In genomic region chr16:13997933-13998332, GRCh38 we compare ENCODE assay signal across 9 cellular contexts.
DNase-seq lines count a peak whose midpoint lies in the region; ATAC-seq and TF ChIP-seq lines count a peak whose summit lies in the region.
"Had no signal": no experiment of that assay in that cellular context is flagged by ENCODE, and none has a peak within 500 bp of the region (broad histone marks: within the 10 kb centered on the region; RNA-seq: fewer than 3 reads in every experiment).

No MANE protein-coding gene starts in this region.

- H3K9me3 Mint-ChIP-seq in T-helper 2 cell treated with Interferon-gamma antibody and Interleukin-4, amounts not matched to agents 5 μg/mL and 100 μg/mL, for 36 hours: no peaks in the 10 kb centered on the region
- no peaks in the 10 kb centered on the region for H3K9me3 Mint-ChIP-seq in activated T-helper 1 cell treated with anti-CD3 and anti-CD28 coated beads, Interleukin-12 subunit alpha, Interleukin-12 subunit beta, Interleukin-2, Interleukin-4 antibody, amounts not matched to agents 30 ng/mL and 10 ng/mL and 1 ng/mL, durations not matched to agents 14 hours and 24 hours and 36 hours

- no peaks in the 10 kb centered on the region for H3K36me3 ChIP-seq in DND-41 (ENCODE audit: insufficient read depth, low read length)

- H3K4me3 Mint-ChIP-seq in T-helper 2 cell treated with Interferon-gamma antibody and Interleukin-4, amounts not matched to agents 5 μg/mL and 100 μg/mL, for 36 hours: peak overlapping the region; percentile 5
- no peak overlapping the region for H3K4me3 Mint-ChIP-seq in activated T-helper 1 cell treated with anti-CD3 and anti-CD28 coated beads, Interleukin-12 subunit alpha, Interleukin-12 subunit beta, Interleukin-2, Interleukin-4 antibody, amounts not matched to agents 30 ng/mL and 10 ng/mL and 1 ng/mL, durations not matched to agents 14 hours and 24 hours and 36 hours

- H4K20me1 ChIP-seq in DND-41 (ENCODE audit: insufficient read depth, low read length): no peaks in the 10 kb centered on the region

- intact Hi-C loops in activated T-helper 1 cell treated with anti-CD3 and anti-CD28 coated beads, Interleukin-12 subunit alpha, Interleukin-12 subunit beta, Interleukin-2, Interleukin-4 antibody, amounts not matched to agents 30 ng/mL and 10 ng/mL and 1 ng/mL, durations not matched to agents 14 hours and 24 hours and 36 hours (cut with micrococcal nuclease): no loop called here

- no peaks in the 10 kb centered on the region for H3K4me1 ChIP-seq in DND-41 (ENCODE audit: insufficient read depth, low read length)

- H3K27ac Mint-ChIP-seq in T-helper 2 cell treated with Interferon-gamma antibody and Interleukin-4, amounts not matched to agents 5 μg/mL and 100 μg/mL, for 36 hours: peak overlapping the region; percentile 22
- H3K27ac Mint-ChIP-seq in activated T-helper 1 cell treated with anti-CD3 and anti-CD28 coated beads, Interleukin-12 subunit alpha, Interleukin-12 subunit beta, Interleukin-2, Interleukin-4 antibody, amounts not matched to agents 30 ng/mL and 10 ng/mL and 1 ng/mL, durations not matched to agents 14 hours and 24 hours and 36 hours: no peak overlapping the region

- DNase-seq in DND-41: no peak
- no peak for DNase-seq in T-helper 2 cell treated with Interferon-gamma antibody and Interleukin-4, amounts not matched to agents 5 μg/mL and 100 μg/mL, for 36 hours (ENCODE audit: low spot score)
- no peak for DNase-seq in middle frontal gyrus (ENCODE audit: extremely low spot score, low spot score)
- DNase-seq in hepatic stellate cell (ENCODE audit: low spot score): no peak
- no peak for DNase-seq in activated T-helper 1 cell treated with anti-CD3 and anti-CD28 coated beads, Interleukin-12 subunit alpha, Interleukin-12 subunit beta, Interleukin-2, Interleukin-4 antibody, amounts not matched to agents 30 ng/mL and 10 ng/mL and 1 ng/mL, durations not matched to agents 14 hours and 24 hours and 36 hours (ENCODE audit: low spot score)
- no peak for DNase-seq in activated effector memory CD4-positive, alpha-beta T cell treated with anti-CD3 and anti-CD28 coated beads, Interleukin-2, amount 50 U/mL, for 16 hours

- H2AFZ ChIP-seq in DND-41 (ENCODE audit: low read depth, low read length): no peak overlapping the region; the same call in 1 of the 2 replicates
- H2AFZ ChIP-seq: parathyroid adenoma had no signal

- H3K4me2 ChIP-seq in DND-41 (ENCODE audit: insufficient read depth, low read length): no peak overlapping the region

- ATAC-seq in DND-41 (ENCODE audit: insufficient read depth, low read depth): peak; percentile 45; the same call in 2 of the 3 replicates
- ATAC-seq in GM19372 (IDR thresholded peaks at IDR 0.05; ENCODE audit: low read depth, unreplicated experiment): peak; percentile 84
- peak; percentile 60 for ATAC-seq in HG03442 (IDR thresholded peaks at IDR 0.05; ENCODE audit: unreplicated experiment)

- no peak overlapping the region for H3K4me3 ChIP-seq in DND-41 (ENCODE audit: low read depth in 1 of 2, low read length in 2 of 2)

- no peaks in the 10 kb centered on the region for H3K9me3 ChIP-seq in DND-41 (ENCODE audit: insufficient read depth, low read length, severe bottlenecking)

- H3K27me3 ChIP-seq in DND-41 (ENCODE audit: insufficient read depth, low read length, poor library complexity): peaks cover 3% of the 10 kb centered on the region

- H3K27ac ChIP-seq in DND-41 (ENCODE audit: low read length): no peak overlapping the region
- H3K27ac ChIP-seq: parathyroid adenoma had no signal

- H3K27me3 Mint-ChIP-seq in T-helper 2 cell treated with Interferon-gamma antibody and Interleukin-4, amounts not matched to agents 5 μg/mL and 100 μg/mL, for 36 hours (ENCODE audit: low read depth): no peaks in the 10 kb centered on the region
- peaks cover 3% of the 10 kb centered on the region for H3K27me3 Mint-ChIP-seq in activated T-helper 1 cell treated with anti-CD3 and anti-CD28 coated beads, Interleukin-12 subunit alpha, Interleukin-12 subunit beta, Interleukin-2, Interleukin-4 antibody, amounts not matched to agents 30 ng/mL and 10 ng/mL and 1 ng/mL, durations not matched to agents 14 hours and 24 hours and 36 hours (ENCODE audit: insufficient read depth)

- H3K79me2 ChIP-seq in DND-41 (ENCODE audit: insufficient read depth, low read length): no peaks in the 10 kb centered on the region
- H3K79me2 ChIP-seq: parathyroid adenoma had no signal

- no peaks in the 10 kb centered on the region for H3K36me3 Mint-ChIP-seq in T-helper 2 cell treated with Interferon-gamma antibody and Interleukin-4, amounts not matched to agents 5 μg/mL and 100 μg/mL, for 36 hours (ENCODE audit: low read depth)
- no peaks in the 10 kb centered on the region for H3K36me3 Mint-ChIP-seq in activated T-helper 1 cell treated with anti-CD3 and anti-CD28 coated beads, Interleukin-12 subunit alpha, Interleukin-12 subunit beta, Interleukin-2, Interleukin-4 antibody, amounts not matched to agents 30 ng/mL and 10 ng/mL and 1 ng/mL, durations not matched to agents 14 hours and 24 hours and 36 hours (ENCODE audit: low read depth)

- peaks cover 26% of the 10 kb centered on the region for H3K4me1 Mint-ChIP-seq in T-helper 2 cell treated with Interferon-gamma antibody and Interleukin-4, amounts not matched to agents 5 μg/mL and 100 μg/mL, for 36 hours (ENCODE audit: low read depth)
- peaks cover 18% of the 10 kb centered on the region for H3K4me1 Mint-ChIP-seq in activated T-helper 1 cell treated with anti-CD3 and anti-CD28 coated beads, Interleukin-12 subunit alpha, Interleukin-12 subunit beta, Interleukin-2, Interleukin-4 antibody, amounts not matched to agents 30 ng/mL and 10 ng/mL and 1 ng/mL, durations not matched to agents 14 hours and 24 hours and 36 hours (ENCODE audit: low read depth)

- H3K9ac ChIP-seq in DND-41 (ENCODE audit: low read depth, low read length): no peak overlapping the region
- H3K9ac ChIP-seq: parathyroid adenoma had no signal

- TF ChIP-seq CTCF in DND-41 (IDR thresholded peaks at IDR 0.05; ENCODE audit: borderline replicate concordance, extremely low read depth, low read length, poor library complexity, severe bottlenecking): no peak
